ENCODE assay signal across 28 cellular contexts in genomic region chr10:95648138-95648537, GRCh38.
"Had no signal": no experiment of that assay in that cellular context is flagged by ENCODE, and none has a peak within 500 bp of the region (broad histone marks: within the 10 kb centered on the region; RNA-seq: fewer than 3 reads in every experiment).

No MANE protein-coding gene starts in this region.

- H3K27ac ChIP-seq: colonic mucosa, coronary artery, dorsolateral prefrontal cortex, epithelial cell of prostate, esophagus muscularis mucosa, esophagus squamous epithelium, foreskin keratinocyte, gastrocnemius medialis, gastroesophageal sphincter, heart left ventricle, heart right ventricle had no signal

- H3K4me1 ChIP-seq: esophagus muscularis mucosa, foreskin keratinocyte, gastrocnemius medialis, gastroesophageal sphincter, heart left ventricle, heart right ventricle had no signal

- H3K27me3 ChIP-seq: colonic mucosa, dorsolateral prefrontal cortex, esophagus muscularis mucosa, esophagus squamous epithelium, foreskin keratinocyte, gastrocnemius medialis, gastroesophageal sphincter, heart left ventricle, heart right ventricle had no signal

- DNase-seq: colonic mucosa; cortex of kidney; dermis blood vessel endothelial cell; dorsolateral prefrontal cortex; effector CD4-positive, alpha-beta T cell; effector CD8-positive, alpha-beta T cell; effector memory CD4-positive, alpha-beta T cell; effector memory CD8-positive, alpha-beta T cell; endodermal cell; erythroblast; esophagus squamous epithelium; foreskin fibroblast; foreskin keratinocyte; foreskin melanocyte; gastrocnemius medialis; glutamatergic neuron; head of caudate nucleus; heart left ventricle; heart right ventricle had no signal

- H3K9me3 ChIP-seq: colonic mucosa, esophagus muscularis mucosa, gastrocnemius medialis, gastroesophageal sphincter had no signal

- H3K4me3 ChIP-seq: colonic mucosa, coronary artery, dorsolateral prefrontal cortex, esophagus muscularis mucosa, esophagus squamous epithelium, gastrocnemius medialis, gastroesophageal sphincter, heart left ventricle, heart right ventricle had no signal

- FAIRE-seq: colon, endometrium, endothelial cell of umbilical vein, frontal cortex had no signal

- ATAC-seq: effector memory CD8-positive, alpha-beta T cell; esophagus mucosa; foreskin keratinocyte; gastrocnemius medialis; gastroesophageal sphincter; heart left ventricle; heart right ventricle had no signal
